Comparison of ENCODE assay signal across 8 cellular contexts in genomic region chr2:218272531-218273212, GRCh38. TPM values are rescaled to one million over a fixed set of nuclear protein-coding genes. Genes with fewer than 3 reads are reported as not detected.
DNase-seq lines count a peak whose midpoint lies in the region; TF ChIP-seq lines count a peak whose summit lies in the region.

No MANE protein-coding gene starts in this region.

- H3K27me3 ChIP-seq in Karpas-422 (ENCODE audit: low read length) (no peaks in the 10 kb centered on the region), neuronal stem cell (ENCODE audit: control insufficient read depth in 3 of 3, insufficient read depth in 3 of 3, low read depth in 1 of 3, low read length in 3 of 3) (no peaks in the 10 kb centered on the region), stomach (no peaks in the 10 kb centered on the region)

- no peak overlapping the region for H2BK120ac ChIP-seq in neuronal stem cell (ENCODE audit: low read depth, low read length)

- peak overlapping the region; percentile 64 for H2BK15ac ChIP-seq in neuronal stem cell (ENCODE audit: low read length)

- no peaks in the 10 kb centered on the region for H3K9me2 ChIP-seq in Karpas-422 (replicated peaks; ENCODE audit: insufficient read depth, low read length)

- no peak for TF ChIP-seq POLR2A in stomach (IDR thresholded peaks at IDR 0.05)

- H3K36me3 ChIP-seq in Karpas-422 (ENCODE audit: insufficient read depth, low read length): peaks cover 8% of the 10 kb centered on the region; the same call in 1 of the 2 replicates
- peaks cover 29 to 41% of the 10 kb centered on the region in 2 donors for H3K36me3 ChIP-seq in neuronal stem cell (replicated peaks in 1 of 2; ENCODE audit: control insufficient read depth in 2 of 2, insufficient read depth in 2 of 2, low read length in 2 of 2)
- H3K36me3 ChIP-seq in stomach: peaks cover 42 to 49% (median 48%) of the 10 kb centered on the region in 4 donors

- H3K4me2 ChIP-seq in Karpas-422 (ENCODE audit: low read depth, low read length, poor library complexity, severe bottlenecking): peak overlapping the region; percentile 83
- H3K4me2 ChIP-seq in neuronal stem cell (ENCODE audit: insufficient read depth, low read length, poor library complexity, severe bottlenecking): no peak overlapping the region

- H3K9ac ChIP-seq in Karpas-422 (ENCODE audit: low read length): peak overlapping the region; percentile 9; the same call in 1 of the 2 replicates
- no peak overlapping the region for H3K9ac ChIP-seq in neuronal stem cell (ENCODE audit: low read depth, low read length, poor library complexity)

- H3K9me3 Mint-ChIP-seq in activated T-helper 1 cell treated with anti-CD3 and anti-CD28 coated beads, Interleukin-12 subunit alpha, Interleukin-12 subunit beta, Interleukin-2, Interleukin-4 antibody, amounts not matched to agents 30 ng/mL and 10 ng/mL and 1 ng/mL, durations not matched to agents 14 hours and 24 hours and 36 hours: no peaks in the 10 kb centered on the region

- peaks cover 25% of the 10 kb centered on the region for H3K4me1 ChIP-seq in Karpas-422 (ENCODE audit: low read length)
- peaks cover 8 to 10% of the 10 kb centered on the region in 2 donors for H3K4me1 ChIP-seq in neuronal stem cell (ENCODE audit: control insufficient read depth in 2 of 2, insufficient read depth in 1 of 2, low read depth in 1 of 2, low read length in 2 of 2)
- peaks cover 31 to 84% (median 70%) of the 10 kb centered on the region in 4 donors for H3K4me1 ChIP-seq in stomach

- H3K27ac ChIP-seq in Karpas-422 (ENCODE audit: low read length) (no peak overlapping the region; the same call in 1 of the 2 replicates), neuronal stem cell (replicated peaks; ENCODE audit: low read length) (no peak overlapping the region), stomach (peak overlapping the region; percentile 75 to 99 (median 85))

- no peak overlapping the region for H3K18ac ChIP-seq in neuronal stem cell (ENCODE audit: low read length)

- H2BK5ac ChIP-seq in neuronal stem cell (ENCODE audit: low read length): no peak overlapping the region

- intact Hi-C loops in activated T-helper 1 cell treated with anti-CD3 and anti-CD28 coated beads, Interleukin-12 subunit alpha, Interleukin-12 subunit beta, Interleukin-2, Interleukin-4 antibody, amounts not matched to agents 30 ng/mL and 10 ng/mL and 1 ng/mL, durations not matched to agents 14 hours and 24 hours and 36 hours (cut with micrococcal nuclease): loop anchor here (1.0 to 5.0 kb wide), 6 partner anchors 20 to 1270 kb away; partner anchors contain the start of genes CATIP, CHPF, TMBIM1 and TMEM198
- intact Hi-C loops in stomach (cut with DNase I; ENCODE audit: low total_unique reads): no loop called here

- H3K4me3 Mint-ChIP-seq in activated T-helper 1 cell treated with anti-CD3 and anti-CD28 coated beads, Interleukin-12 subunit alpha, Interleukin-12 subunit beta, Interleukin-2, Interleukin-4 antibody, amounts not matched to agents 30 ng/mL and 10 ng/mL and 1 ng/mL, durations not matched to agents 14 hours and 24 hours and 36 hours: peak overlapping the region; percentile 89

- H3K79me2 ChIP-seq in Karpas-422 (ENCODE audit: low read length): peaks cover 18% of the 10 kb centered on the region

- H3K4me3 ChIP-seq in Karpas-422 (ENCODE audit: low read length) (peak overlapping the region; percentile 98; the same call in 1 of the 2 replicates), fibroblast of mammary gland (ENCODE audit: control insufficient read depth, low read depth, low read length) (no peak overlapping the region), neuronal stem cell (ENCODE audit: low read length in 2 of 2) (peak overlapping the region in 1 of 2 donors; percentile 10), stomach (peak overlapping the region in 2 of 4 donors; percentile 17 to 79)

- no peak overlapping the region for H2AFZ ChIP-seq in Karpas-422 (ENCODE audit: low read length)
- H2AFZ ChIP-seq in neuronal stem cell (ENCODE audit: low read length): no peak overlapping the region

- WGBS in neuronal stem cell (ENCODE audit: extremely low coverage in 2 of 2, insufficient read length in 2 of 2, insufficient replicate concordance in 1 of 2), 2 donors: no CpG with 5 or more reads among the region's 18 CpGs
- 9 to 21% (median 16%) methylated on average over 17 to 18 of the region's 18 CpGs for WGBS in stomach, 5 donors

- H3K23ac ChIP-seq in neuronal stem cell (ENCODE audit: low read depth, low read length, poor library complexity): no peak overlapping the region

- TF ChIP-seq EP300 in stomach (IDR thresholded peaks at IDR 0.05): no peak

- peak overlapping the region; percentile 23 for H4K91ac ChIP-seq in neuronal stem cell (ENCODE audit: low read depth, low read length, poor library complexity)

- peak; percentile 32 to 72 (median 72) for DNase-seq in NCI-H1417 (lab: John Stamatoyannopoulos, UW)
- no peak for DNase-seq in NCI-H1417 treated with DMSO at 0.1 percent for 48 hours (lab: John Stamatoyannopoulos, UW)
- DNase-seq in Karpas-422: peak; percentile 95
- DNase-seq in RPMI7951 (ENCODE audit: low read depth): peak; percentile 89
- peak; percentile 64 for DNase-seq in activated T-helper 1 cell treated with anti-CD3 and anti-CD28 coated beads, Interleukin-12 subunit alpha, Interleukin-12 subunit beta, Interleukin-2, Interleukin-4 antibody, amounts not matched to agents 30 ng/mL and 10 ng/mL and 1 ng/mL, durations not matched to agents 14 hours and 24 hours and 36 hours (ENCODE audit: low spot score)
- DNase-seq in fibroblast of mammary gland (ENCODE audit: low read depth): peak; percentile 98
- DNase-seq in neuronal stem cell (ENCODE audit: low spot score): peak; percentile 78
- peak; percentile 90 for DNase-seq in stomach

- peaks cover 1% of the 10 kb centered on the region for H3K27me3 Mint-ChIP-seq in activated T-helper 1 cell treated with anti-CD3 and anti-CD28 coated beads, Interleukin-12 subunit alpha, Interleukin-12 subunit beta, Interleukin-2, Interleukin-4 antibody, amounts not matched to agents 30 ng/mL and 10 ng/mL and 1 ng/mL, durations not matched to agents 14 hours and 24 hours and 36 hours (ENCODE audit: insufficient read depth)

- no peak overlapping the region for H3K4ac ChIP-seq in neuronal stem cell (ENCODE audit: low read length)

- H2BK12ac ChIP-seq in neuronal stem cell (ENCODE audit: low read length): peak overlapping the region; percentile 4

- TF ChIP-seq CTCF in fibroblast of mammary gland (conservative IDR thresholded peaks at IDR 0.05; ENCODE audit: control insufficient read depth, insufficient read depth, low read depth, low read length) (peak; percentile 94), stomach (IDR thresholded peaks at IDR 0.05) (peak in 5 of 7 experiments; percentile 72 to 96 (median 90))

- peaks cover 9% of the 10 kb centered on the region; the same call in 1 of the 2 replicates for H4K20me1 ChIP-seq in Karpas-422 (ENCODE audit: insufficient read depth, low read depth, low read length)

- H3K9me3 ChIP-seq in Karpas-422 (ENCODE audit: low read length): no peaks in the 10 kb centered on the region
- H3K9me3 ChIP-seq in neuronal stem cell (replicated peaks in 1 of 2; ENCODE audit: control insufficient read depth in 2 of 2, insufficient read depth in 1 of 2, low read depth in 1 of 2, low read length in 2 of 2): no peaks in the 10 kb centered on the region
- H3K9me3 ChIP-seq in stomach: no peaks in the 10 kb centered on the region

- H4K8ac ChIP-seq in neuronal stem cell (ENCODE audit: low read depth, low read length): no peak overlapping the region

- H3K14ac ChIP-seq in neuronal stem cell (ENCODE audit: low read length): no peak overlapping the region

- peak overlapping the region; percentile 40 for H2AK5ac ChIP-seq in neuronal stem cell (ENCODE audit: low read depth, low read length)

- H3K27ac Mint-ChIP-seq in activated T-helper 1 cell treated with anti-CD3 and anti-CD28 coated beads, Interleukin-12 subunit alpha, Interleukin-12 subunit beta, Interleukin-2, Interleukin-4 antibody, amounts not matched to agents 30 ng/mL and 10 ng/mL and 1 ng/mL, durations not matched to agents 14 hours and 24 hours and 36 hours: no peak overlapping the region

- peaks cover 8% of the 10 kb centered on the region for H3K79me1 ChIP-seq in neuronal stem cell (ENCODE audit: low read depth, low read length)

- peaks cover 34% of the 10 kb centered on the region for H3K4me1 Mint-ChIP-seq in activated T-helper 1 cell treated with anti-CD3 and anti-CD28 coated beads, Interleukin-12 subunit alpha, Interleukin-12 subunit beta, Interleukin-2, Interleukin-4 antibody, amounts not matched to agents 30 ng/mL and 10 ng/mL and 1 ng/mL, durations not matched to agents 14 hours and 24 hours and 36 hours (ENCODE audit: low read depth)

- H3K36me3 Mint-ChIP-seq in activated T-helper 1 cell treated with anti-CD3 and anti-CD28 coated beads, Interleukin-12 subunit alpha, Interleukin-12 subunit beta, Interleukin-2, Interleukin-4 antibody, amounts not matched to agents 30 ng/mL and 10 ng/mL and 1 ng/mL, durations not matched to agents 14 hours and 24 hours and 36 hours (ENCODE audit: low read depth): peaks cover 53% of the 10 kb centered on the region

RNA-seq across cellular contexts. Expression of gene PNKD, which starts 2.4 kb away (rescaled TPM):
- total RNA-seq in Karpas-422 (2014; rRNA removed; shearing (Covaris generic); ENCODE audit: low replicate concordance): 26.5 and 60.1 TPM in 2 replicates
- total RNA-seq in RPMI7951 (2014; rRNA removed; shearing (Covaris generic)): 85.5 and 98.8 TPM in 2 replicates
- total RNA-seq in activated T-helper 1 cell treated with anti-CD3 and anti-CD28 coated beads, Interleukin-12 subunit alpha, Interleukin-12 subunit beta, Interleukin-2, Interleukin-4 antibody, amounts not matched to agents 30 ng/mL and 10 ng/mL and 1 ng/mL, durations not matched to agents 14 hours and 24 hours and 36 hours: 18.6 and 20.3 TPM in 2 replicates
- polyA plus RNA-seq in neuronal stem cell (2013, experiment 1 of 2): 58.6 TPM
- 61.7 TPM for polyA plus RNA-seq in neuronal stem cell (2013, experiment 2 of 2)
- 100 to 1,000 TPM in 2 of 5 donors, 10 to 100 TPM in 3; 35.1 to 121 (median 76.9) TPM for total RNA-seq in stomach
- polyA plus RNA-seq in stomach: 100 to 1,000 TPM; 114 to 116 (median 114) TPM

RNA-seq across cellular contexts. Expression of gene AAMP, which starts 2.7 kb away (rescaled TPM):
- 77.6 and 204 TPM in 2 replicates for total RNA-seq in Karpas-422 (2014; rRNA removed; shearing (Covaris generic); ENCODE audit: low replicate concordance)
- 126 and 163 TPM in 2 replicates for total RNA-seq in RPMI7951 (2014; rRNA removed; shearing (Covaris generic))
- 88.0 and 90.2 TPM in 2 replicates for total RNA-seq in activated T-helper 1 cell treated with anti-CD3 and anti-CD28 coated beads, Interleukin-12 subunit alpha, Interleukin-12 subunit beta, Interleukin-2, Interleukin-4 antibody, amounts not matched to agents 30 ng/mL and 10 ng/mL and 1 ng/mL, durations not matched to agents 14 hours and 24 hours and 36 hours
- 45.1 TPM for polyA plus RNA-seq in neuronal stem cell (2013, experiment 1 of 2)
- polyA plus RNA-seq in neuronal stem cell (2013, experiment 2 of 2): 38.9 TPM
- 100 to 1,000 TPM in 4 of 5 donors, 10 to 100 TPM in 1; 82.6 to 218 (median 173) TPM for total RNA-seq in stomach
- polyA plus RNA-seq in stomach: 100 to 1,000 TPM in 1 of 3 donors, 10 to 100 TPM in 2; 85.9 to 183 (median 88.9) TPM

RNA-seq across cellular contexts. Expression of gene GPBAR1, which starts 11.9 kb away (rescaled TPM):
- total RNA-seq in Karpas-422 (2014; rRNA removed; shearing (Covaris generic); ENCODE audit: low replicate concordance): 0.29 and 0.82 TPM in 2 replicates
- 0.12 TPM in 1 of 2 replicates, not detected in the other for total RNA-seq in RPMI7951 (2014; rRNA removed; shearing (Covaris generic))
- total RNA-seq in activated T-helper 1 cell treated with anti-CD3 and anti-CD28 coated beads, Interleukin-12 subunit alpha, Interleukin-12 subunit beta, Interleukin-2, Interleukin-4 antibody, amounts not matched to agents 30 ng/mL and 10 ng/mL and 1 ng/mL, durations not matched to agents 14 hours and 24 hours and 36 hours: 0.54 and 0.78 TPM in 2 replicates
- polyA plus RNA-seq in neuronal stem cell (2013, experiment 1 of 2): 0.46 TPM
- 0.44 TPM for polyA plus RNA-seq in neuronal stem cell (2013, experiment 2 of 2)
- 1 to 10 TPM in 3 of 5 donors, under 1 TPM in 2; 0.45 to 4.8 (median 1.1) TPM for total RNA-seq in stomach
- polyA plus RNA-seq in stomach: 1 to 10 TPM; 1.8 to 2.7 (median 2.6) TPM

RNA-seq across cellular contexts. Expression of gene TMBIM1, which starts 19.6 kb away (rescaled TPM):
- total RNA-seq in Karpas-422 (2014; rRNA removed; shearing (Covaris generic); ENCODE audit: low replicate concordance): 17.0 and 23.3 TPM in 2 replicates
- total RNA-seq in RPMI7951 (2014; rRNA removed; shearing (Covaris generic)): 151 and 154 TPM in 2 replicates
- 66.2 and 70.5 TPM in 2 replicates for total RNA-seq in activated T-helper 1 cell treated with anti-CD3 and anti-CD28 coated beads, Interleukin-12 subunit alpha, Interleukin-12 subunit beta, Interleukin-2, Interleukin-4 antibody, amounts not matched to agents 30 ng/mL and 10 ng/mL and 1 ng/mL, durations not matched to agents 14 hours and 24 hours and 36 hours
- 10.4 TPM for polyA plus RNA-seq in neuronal stem cell (2013, experiment 1 of 2)
- polyA plus RNA-seq in neuronal stem cell (2013, experiment 2 of 2): 10.7 TPM
- 100 to 1,000 TPM; 103 to 318 (median 223) TPM for total RNA-seq in stomach
- 100 to 1,000 TPM in 1 of 3 donors, 10 to 100 TPM in 2; 94.6 to 119 (median 97.9) TPM for polyA plus RNA-seq in stomach

RNA-seq across cellular contexts. Expression of gene ARPC2, which starts 55.7 kb away (rescaled TPM):
- total RNA-seq in Karpas-422 (2014; rRNA removed; shearing (Covaris generic); ENCODE audit: low replicate concordance): 474 and 568 TPM in 2 replicates
- total RNA-seq in RPMI7951 (2014; rRNA removed; shearing (Covaris generic)): 600 and 648 TPM in 2 replicates
- total RNA-seq in activated T-helper 1 cell treated with anti-CD3 and anti-CD28 coated beads, Interleukin-12 subunit alpha, Interleukin-12 subunit beta, Interleukin-2, Interleukin-4 antibody, amounts not matched to agents 30 ng/mL and 10 ng/mL and 1 ng/mL, durations not matched to agents 14 hours and 24 hours and 36 hours: 507 and 509 TPM in 2 replicates
- 208 TPM for polyA plus RNA-seq in neuronal stem cell (2013, experiment 1 of 2)
- polyA plus RNA-seq in neuronal stem cell (2013, experiment 2 of 2): 206 TPM
- 100 to 1,000 TPM in 4 of 5 donors, 10 to 100 TPM in 1; 92.1 to 456 (median 234) TPM for total RNA-seq in stomach
- 100 to 1,000 TPM; 188 to 384 (median 278) TPM for polyA plus RNA-seq in stomach

Comparison
In these comparisons a context has a peak if more than half of its experiments do, and no peak if none do; other contexts are left out.
1. H3K27ac ChIP-seq: peak in stomach (5 of 5); none in Karpas-422 (single experiment) and neuronal stem cell (single experiment).